In the genomic region with DNA sequence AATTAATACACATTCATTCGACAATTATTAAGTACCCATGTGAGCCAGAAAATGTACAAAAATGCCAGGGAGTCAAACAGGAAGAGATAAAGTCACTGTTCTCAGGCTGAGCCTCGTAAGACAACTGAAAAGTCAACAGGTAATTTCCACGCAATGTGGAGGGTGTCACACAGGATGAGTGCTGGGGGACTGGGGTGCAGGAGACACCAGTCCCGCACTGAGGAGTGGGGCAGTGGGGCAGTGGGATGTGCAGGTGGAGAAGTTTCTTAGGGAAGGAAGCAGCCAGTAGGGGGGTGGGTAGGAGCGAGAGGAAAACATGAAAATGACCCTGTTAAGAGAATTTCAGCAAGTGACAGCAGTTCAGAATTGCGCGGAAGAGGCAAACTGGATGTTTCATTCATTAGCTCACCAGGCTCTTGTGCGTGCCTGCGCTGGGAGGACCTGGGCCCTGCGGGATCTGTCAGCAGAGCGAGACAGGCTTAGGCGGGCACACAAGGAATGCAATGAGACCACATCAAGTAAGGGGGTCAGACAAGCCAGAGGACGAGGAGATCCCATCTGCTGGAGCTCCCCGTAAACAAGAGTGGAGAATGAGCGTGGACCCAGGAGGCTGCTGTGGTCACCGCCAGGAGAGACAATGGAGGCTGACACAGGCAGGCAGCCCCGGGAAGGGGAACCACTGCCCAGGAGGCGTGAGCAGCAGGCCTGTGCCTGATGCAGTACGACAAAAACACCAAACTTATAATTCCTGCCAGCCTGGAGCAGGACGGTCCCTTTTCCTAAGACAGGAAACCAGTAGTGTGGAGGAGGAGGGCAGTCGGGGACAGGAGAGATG, we compare ENCODE assay signal across 10 cellular contexts. TPM values are rescaled to one million over a fixed set of nuclear protein-coding genes. Genes with fewer than 3 reads are reported as not detected.
DNase-seq lines count a peak whose midpoint lies in the region; ATAC-seq and TF ChIP-seq lines count a peak whose summit lies in the region.
"Had no signal": no experiment of that assay in that cellular context is flagged by ENCODE, and none has a peak within 500 bp of the region (broad histone marks: within the 10 kb centered on the region; RNA-seq: fewer than 3 reads in every experiment).

No MANE protein-coding gene starts in this region.

- no peaks in the 10 kb centered on the region for H3K9me3 Mint-ChIP-seq in activated T-cell treated with anti-CD3 and anti-CD28 coated beads, Interleukin-2, amount 50 U/mL, for 24 hours
- no peaks in the 10 kb centered on the region for H3K9me3 Mint-ChIP-seq in activated CD8-positive, alpha-beta T cell treated with anti-CD3 and anti-CD28 coated beads for 36 hours
- peaks cover 16% of the 10 kb centered on the region for H3K9me3 Mint-ChIP-seq in glutamatergic neuron (ENCODE audit: unreplicated experiment)

- no peak for ATAC-seq in activated CD8-positive, alpha-beta T cell treated with anti-CD3 and anti-CD28 coated beads for 36 hours

- DNase-seq in activated T-cell treated with anti-CD3 and anti-CD28 coated beads, Interleukin-2, amount 50 U/mL, for 24 hours: no peak
- no peak for DNase-seq in activated T-cell treated with anti-CD3 and anti-CD28 coated beads for 4 hours
- no peak for DNase-seq in activated CD8-positive, alpha-beta T cell treated with anti-CD3 and anti-CD28 coated beads for 36 hours
- no peak for DNase-seq in glutamatergic neuron
- no peak for DNase-seq in AML-193 (lab: John Stamatoyannopoulos, UW)
- no peak for DNase-seq in NCI-H69 (lab: John Stamatoyannopoulos, UW)
- DNase-seq in NCI-H187 treated with DMSO at 0.1 percent for 48 hours (lab: John Stamatoyannopoulos, UW): no peak
- DNase-seq: NCI-H1105 treated with DMSO at 0.1 percent for 48 hours had no signal

- H3K4me1 ChIP-seq in skeletal muscle tissue (ENCODE audit: control insufficient read depth in 3 of 3, insufficient read depth in 3 of 3, low read length in 3 of 3): peaks cover 32 to 79% (median 70%) of the 10 kb centered on the region in 3 donors

- H3K36me3 Mint-ChIP-seq in activated T-cell treated with anti-CD3 and anti-CD28 coated beads, Interleukin-2, amount 50 U/mL, for 24 hours (ENCODE audit: low read depth): peaks cover 19% of the 10 kb centered on the region
- no peaks in the 10 kb centered on the region for H3K36me3 Mint-ChIP-seq in activated CD8-positive, alpha-beta T cell treated with anti-CD3 and anti-CD28 coated beads for 36 hours (ENCODE audit: low read depth)
- H3K36me3 Mint-ChIP-seq in glutamatergic neuron (ENCODE audit: unreplicated experiment): no peaks in the 10 kb centered on the region

- no peak overlapping the region for H3K4me3 Mint-ChIP-seq in activated T-cell treated with anti-CD3 and anti-CD28 coated beads, Interleukin-2, amount 50 U/mL, for 24 hours
- peak overlapping the region; percentile 48 for H3K4me3 Mint-ChIP-seq in activated CD8-positive, alpha-beta T cell treated with anti-CD3 and anti-CD28 coated beads for 36 hours
- H3K4me3 Mint-ChIP-seq in glutamatergic neuron (ENCODE audit: unreplicated experiment): peak overlapping the region; percentile 72

- peaks cover 71% of the 10 kb centered on the region for H3K4me1 Mint-ChIP-seq in activated T-cell treated with anti-CD3 and anti-CD28 coated beads, Interleukin-2, amount 50 U/mL, for 24 hours (ENCODE audit: low read depth)
- H3K4me1 Mint-ChIP-seq in activated CD8-positive, alpha-beta T cell treated with anti-CD3 and anti-CD28 coated beads for 36 hours (ENCODE audit: low read depth): peaks cover 60% of the 10 kb centered on the region
- peaks cover 91% of the 10 kb centered on the region for H3K4me1 Mint-ChIP-seq in glutamatergic neuron (ENCODE audit: low read depth, unreplicated experiment)

- POLR2A ChIA-PET in activated CD8-positive, alpha-beta T cell treated with anti-CD3 and anti-CD28 coated beads for 36 hours (lab: Charles Lee): no interaction called here

- no peaks in the 10 kb centered on the region for H3K27me3 Mint-ChIP-seq in activated T-cell treated with anti-CD3 and anti-CD28 coated beads, Interleukin-2, amount 50 U/mL, for 24 hours
- H3K27me3 Mint-ChIP-seq in activated CD8-positive, alpha-beta T cell treated with anti-CD3 and anti-CD28 coated beads for 36 hours: no peaks in the 10 kb centered on the region
- peaks cover 9% of the 10 kb centered on the region for H3K27me3 Mint-ChIP-seq in glutamatergic neuron (ENCODE audit: unreplicated experiment)

- peak overlapping the region; percentile 77 for H3K27ac ChIP-seq in skeletal muscle tissue (ENCODE audit: low read depth, low read length)

- CTCF ChIA-PET in activated CD8-positive, alpha-beta T cell treated with anti-CD3 and anti-CD28 coated beads for 36 hours (lab: Charles Lee): interaction anchor here (2.1 kb wide), 1 partner anchor 22 kb away, joined by 8 read pairs; no protein-coding TSS in a partner anchor

- no peaks in the 10 kb centered on the region for H3K27me3 ChIP-seq in skeletal muscle tissue (ENCODE audit: control insufficient read depth in 3 of 3, insufficient read depth in 3 of 3, low read length in 3 of 3)

- H3K9me3 ChIP-seq in skeletal muscle tissue (ENCODE audit: control insufficient read depth in 3 of 3, low read length in 3 of 3): no peaks in the 10 kb centered on the region

- peak overlapping the region; percentile 30 to 62 (median 45) for H3K9ac ChIP-seq in skeletal muscle tissue (ENCODE audit: low read depth in 1 of 3, low read length in 3 of 3)

- TF ChIP-seq CTCF in activated CD8-positive, alpha-beta T cell treated with anti-CD3 and anti-CD28 coated beads for 36 hours (IDR thresholded peaks at IDR 0.05): no peak
- no peak for TF ChIP-seq CTCF in glutamatergic neuron (IDR thresholded peaks at IDR 0.05; ENCODE audit: partially characterized antibody, unreplicated experiment)

- intact Hi-C loops in activated CD8-positive, alpha-beta T cell treated with anti-CD3 and anti-CD28 coated beads for 36 hours (cut with micrococcal nuclease): no loop called here

- peaks cover 5 to 11% (median 8%) of the 10 kb centered on the region in 3 donors for H3K36me3 ChIP-seq in skeletal muscle tissue (ENCODE audit: control insufficient read depth in 3 of 3, insufficient read depth in 3 of 3, low read length in 3 of 3)

- peak overlapping the region; percentile 38 to 49 (median 45) for H3K4me3 ChIP-seq in skeletal muscle tissue (ENCODE audit: low read length in 3 of 3)
- H3K4me3 ChIP-seq: skin epidermis had no signal

- H3K27ac Mint-ChIP-seq in activated T-cell treated with anti-CD3 and anti-CD28 coated beads, Interleukin-2, amount 50 U/mL, for 24 hours: peak overlapping the region; percentile 85
- peak overlapping the region; percentile 56 for H3K27ac Mint-ChIP-seq in activated CD8-positive, alpha-beta T cell treated with anti-CD3 and anti-CD28 coated beads for 36 hours
- H3K27ac Mint-ChIP-seq in glutamatergic neuron (ENCODE audit: unreplicated experiment): peak overlapping the region; percentile 83

RNA-seq across cellular contexts. Expression of a gene that starts 21.0 kb away (rescaled TPM):
- 10 to 100 TPM; 20.2 to 27.0 TPM for total RNA-seq in activated CD8-positive, alpha-beta T cell treated with anti-CD3 and anti-CD28 coated beads for 36 hours
- total RNA-seq in glutamatergic neuron (ENCODE audit: unreplicated experiment) (150 TPM), skeletal muscle tissue (31.3 TPM)
